12 cellular contexts compared by ENCODE assay signal in the genomic region with DNA sequence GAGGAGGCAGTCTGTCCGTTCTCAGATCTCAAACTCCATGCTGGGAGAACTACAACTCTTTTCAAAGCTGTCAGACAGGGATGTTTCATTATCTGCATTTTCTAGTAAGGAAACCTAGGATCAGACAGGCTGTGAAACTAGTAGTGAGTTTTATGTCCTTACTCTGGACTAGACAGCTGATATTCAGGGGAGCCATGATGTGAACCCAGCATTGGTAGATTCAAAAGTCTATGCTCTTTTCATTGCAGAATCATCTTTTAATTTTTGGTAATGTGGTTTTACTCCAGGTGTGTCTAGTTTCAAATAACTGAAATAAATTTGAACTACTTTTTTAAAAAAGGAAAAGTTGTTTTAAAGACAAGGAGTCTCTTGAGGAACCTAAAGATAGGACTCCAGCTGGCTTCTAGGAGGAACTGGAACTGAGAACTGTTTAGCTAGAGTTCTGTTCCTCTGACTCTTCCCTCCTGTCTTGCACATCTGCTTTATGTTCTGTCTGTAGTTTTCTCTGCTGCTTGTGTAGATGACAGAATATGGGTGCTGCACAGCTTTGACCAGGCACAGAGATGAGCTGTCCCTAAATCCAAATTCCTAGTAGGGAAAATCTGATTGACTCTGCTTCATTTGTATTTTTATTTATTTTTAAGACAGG. TPM values are rescaled to one million over a fixed set of nuclear protein-coding genes. Genes with fewer than 3 reads are reported as not detected.
DNase-seq lines count a peak whose midpoint lies in the region; ATAC-seq and TF ChIP-seq lines count a peak whose summit lies in the region.
"Had no signal": no experiment of that assay in that cellular context is flagged by ENCODE, and none has a peak within 500 bp of the region (broad histone marks: within the 10 kb centered on the region; RNA-seq: fewer than 3 reads in every experiment).

No MANE protein-coding gene starts in this region.

- H3K79me1 ChIP-seq in neuronal stem cell (ENCODE audit: low read depth, low read length): no peaks in the 10 kb centered on the region

- no peak for TF ChIP-seq CTCF in OCI-LY1 (IDR thresholded peaks at IDR 0.05; ENCODE audit: low read length)

- peaks cover 44% of the 10 kb centered on the region for H3K4me1 ChIP-seq in OCI-LY1 (ENCODE audit: insufficient read depth, low read length, severe bottlenecking)
- peaks cover 1 to 11% of the 10 kb centered on the region in 2 donors for H3K4me1 ChIP-seq in neuronal stem cell (ENCODE audit: control insufficient read depth in 2 of 2, insufficient read depth in 1 of 2, low read depth in 1 of 2, low read length in 2 of 2)

- H2BK5ac ChIP-seq in neuronal stem cell (ENCODE audit: low read length): no peak overlapping the region

- H3K23ac ChIP-seq in neuronal stem cell (ENCODE audit: low read depth, low read length, poor library complexity): no peak overlapping the region

- H3K4ac ChIP-seq in neuronal stem cell (ENCODE audit: low read length): no peak overlapping the region

- H3K9me3 ChIP-seq in OCI-LY1 (ENCODE audit: low read length) (0 out of 2 replicates have a peak, but pooled peaks cover 3% of the 10 kb centered on the region), neuronal stem cell (replicated peaks in 1 of 2; ENCODE audit: control insufficient read depth in 2 of 2, insufficient read depth in 1 of 2, low read depth in 1 of 2, low read length in 2 of 2) (peaks cover 0 to 10% of the 10 kb centered on the region in 2 donors)
- H3K9me3 ChIP-seq: gastroesophageal sphincter had no signal

- H2BK15ac ChIP-seq in neuronal stem cell (ENCODE audit: low read length): no peak overlapping the region

- H3F3A ChIP-seq in OCI-LY1 (ENCODE audit: insufficient read depth, low read length): no peaks in the 10 kb centered on the region

- no peak overlapping the region for H4K8ac ChIP-seq in neuronal stem cell (ENCODE audit: low read depth, low read length)

- no CpG with 5 or more reads among the region's 1 CpG for WGBS in neuronal stem cell (ENCODE audit: extremely low coverage in 2 of 2, insufficient read length in 2 of 2, insufficient replicate concordance in 1 of 2), 2 donors

- ATAC-seq in GM19324 (IDR thresholded peaks at IDR 0.05; ENCODE audit: low FRiP score, unreplicated experiment) (peak; percentile 90), HG02884 (IDR thresholded peaks at IDR 0.05; ENCODE audit: unreplicated experiment) (peak; percentile 98)
- ATAC-seq: gastroesophageal sphincter, K562, Panc1 had no signal

- H3K27me3 ChIP-seq in OCI-LY1 (ENCODE audit: insufficient read depth, low read length): no peaks in the 10 kb centered on the region
- no peaks in the 10 kb centered on the region for H3K27me3 ChIP-seq in neuronal stem cell (ENCODE audit: control insufficient read depth in 3 of 3, insufficient read depth in 3 of 3, low read depth in 1 of 3, low read length in 3 of 3)
- H3K27me3 ChIP-seq: gastroesophageal sphincter had no signal

- no peak overlapping the region for H3K18ac ChIP-seq in neuronal stem cell (ENCODE audit: low read length)

- H3K4me3 ChIP-seq in OCI-LY1 (ENCODE audit: low read depth, low read length, poor library complexity, severe bottlenecking) (no peak overlapping the region), neuronal stem cell (ENCODE audit: low read length in 2 of 2) (no peak overlapping the region)
- H3K4me3 ChIP-seq: gastroesophageal sphincter, K562 had no signal

- no peak overlapping the region for H2AK5ac ChIP-seq in neuronal stem cell (ENCODE audit: low read depth, low read length)

- H3K4me2 ChIP-seq in OCI-LY1 (ENCODE audit: low read length) (peak overlapping the region; percentile 10; the same call in 1 of the 2 replicates), neuronal stem cell (ENCODE audit: insufficient read depth, low read length, poor library complexity, severe bottlenecking) (no peak overlapping the region)

- no peaks in the 10 kb centered on the region for H3K9me2 ChIP-seq in OCI-LY1 (ENCODE audit: low read depth, low read length)

- H4K91ac ChIP-seq in neuronal stem cell (ENCODE audit: low read depth, low read length, poor library complexity): no peak overlapping the region

- no peaks in the 10 kb centered on the region for H3K79me2 ChIP-seq in OCI-LY1 (ENCODE audit: insufficient read depth, low read length)

- H3K36me3 ChIP-seq in OCI-LY1 (ENCODE audit: insufficient read depth, low read length): no peaks in the 10 kb centered on the region
- no peaks in the 10 kb centered on the region for H3K36me3 ChIP-seq in neuronal stem cell (replicated peaks in 1 of 2; ENCODE audit: control insufficient read depth in 2 of 2, insufficient read depth in 2 of 2, low read length in 2 of 2)
- H3K36me3 ChIP-seq: gastroesophageal sphincter had no signal

- no peak overlapping the region for H2BK12ac ChIP-seq in neuronal stem cell (ENCODE audit: low read length)

- H3K9ac ChIP-seq in OCI-LY1 (ENCODE audit: low read length) (peak overlapping the region; percentile 13; the same call in 1 of the 2 replicates), neuronal stem cell (ENCODE audit: low read depth, low read length, poor library complexity) (no peak overlapping the region)

- H2BK120ac ChIP-seq in neuronal stem cell (ENCODE audit: low read depth, low read length): no peak overlapping the region

- H3K14ac ChIP-seq in neuronal stem cell (ENCODE audit: low read length): no peak overlapping the region

- H2AFZ ChIP-seq in OCI-LY1 (ENCODE audit: low read length) (no peak overlapping the region), neuronal stem cell (ENCODE audit: low read length) (no peak overlapping the region)

- peak overlapping the region; percentile 89 for H3K27ac ChIP-seq in OCI-LY1 (ENCODE audit: low read depth, low read length, poor library complexity, severe bottlenecking)
- no peak overlapping the region for H3K27ac ChIP-seq in neuronal stem cell (replicated peaks; ENCODE audit: low read length)

- DNase-seq in Ammon's horn (ENCODE audit: low spot score): peak; percentile 49
- DNase-seq in NCI-H524 treated with DMSO at 0.1 percent for 48 hours (lab: John Stamatoyannopoulos, UW): no peak
- DNase-seq in NCI-H2107 treated with DMSO at 0.1 percent for 48 hours (lab: John Stamatoyannopoulos, UW; ENCODE audit: unreplicated experiment): no peak
- no peak for DNase-seq in NCI-H2196 (lab: John Stamatoyannopoulos, UW; ENCODE audit: unreplicated experiment)
- no peak for DNase-seq in neuronal stem cell (ENCODE audit: low spot score)
- DNase-seq: activated CD4-positive, alpha-beta memory T cell treated with anti-CD3 and anti-CD28 coated beads, Interleukin-2, amount 10 ng/mL, durations not matched to agents 7 days and 5 days had no signal

- H4K20me1 ChIP-seq in OCI-LY1 (ENCODE audit: insufficient read depth, low read length): no peaks in the 10 kb centered on the region

RNA-seq across cellular contexts. Expression of a gene that starts 27.8 kb away (rescaled TPM):
- 0.10 TPM for polyA plus RNA-seq in neuronal stem cell (2013, experiment 1 of 2)
- 0.11 TPM for polyA plus RNA-seq in neuronal stem cell (2013, experiment 2 of 2)
